ENCODE assay signal across 15 cellular contexts in the genomic region with DNA sequence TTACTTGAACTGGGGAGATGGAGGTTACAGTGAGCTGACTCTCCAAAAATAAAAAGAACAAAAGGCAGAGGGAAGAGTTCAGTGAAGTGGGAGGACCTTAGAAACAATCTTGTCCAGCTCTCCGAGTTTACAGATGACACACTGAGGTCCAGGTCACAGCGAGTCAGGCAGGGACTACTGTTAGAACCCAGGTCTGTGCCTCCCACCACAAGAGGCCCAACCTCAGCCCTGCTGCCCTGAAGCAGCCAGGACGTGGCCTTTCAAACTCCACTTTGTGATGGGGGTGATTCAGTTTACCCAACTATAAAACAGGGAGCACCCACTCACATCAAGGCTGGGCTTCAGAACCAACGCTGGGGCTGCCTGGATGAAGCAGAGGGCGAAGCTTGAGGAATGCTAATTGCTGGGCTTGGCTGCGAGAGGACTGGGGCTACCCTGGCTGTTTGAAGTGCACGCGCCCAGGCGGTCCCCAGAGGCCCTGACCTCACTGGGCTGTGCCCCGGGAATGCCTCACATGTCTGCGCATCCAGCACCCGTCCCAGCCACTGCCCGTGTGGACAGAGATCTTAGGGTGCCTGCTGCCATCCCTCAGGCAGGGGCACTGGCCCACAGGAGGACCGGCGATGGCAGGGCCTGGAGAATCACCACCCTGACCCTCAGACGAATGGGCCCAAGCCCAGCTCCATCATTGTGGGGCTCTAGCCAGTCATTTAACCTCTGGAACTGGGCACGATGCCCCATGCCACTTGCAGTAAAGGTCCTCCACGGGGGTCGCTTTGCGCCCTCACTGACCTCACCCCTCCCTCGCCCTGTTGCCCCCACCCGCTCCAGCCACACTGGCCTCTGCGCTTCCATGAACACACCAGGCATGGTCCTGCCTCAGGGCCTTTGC. TPM values are rescaled to one million over a fixed set of nuclear protein-coding genes. Genes with fewer than 3 reads are reported as not detected.
DNase-seq lines count a peak whose midpoint lies in the region; ATAC-seq and TF ChIP-seq lines count a peak whose summit lies in the region.
"Had no signal": no experiment of that assay in that cellular context is flagged by ENCODE, and none has a peak within 500 bp of the region (broad histone marks: within the 10 kb centered on the region; RNA-seq: fewer than 3 reads in every experiment).

No MANE protein-coding gene starts in this region.

- POLR2A ChIA-PET in activated CD4-positive, alpha-beta memory T cell treated with anti-CD3 and anti-CD28 coated beads for 36 hours (lab: Charles Lee), result no interaction called here
- POLR2A ChIA-PET in activated CD4-positive, alpha-beta memory T cell treated with anti-CD3 and anti-CD28 coated beads, Interleukin-2, amount 10 ng/mL, durations not matched to agents 7 days and 5 days (lab: Charles Lee), result no interaction called here

- H3K27ac Mint-ChIP-seq in activated CD4-positive, alpha-beta memory T cell treated with anti-CD3 and anti-CD28 coated beads for 36 hours, result no peak overlapping the region
- no peak overlapping the region for H3K27ac Mint-ChIP-seq in activated CD4-positive, alpha-beta memory T cell treated with anti-CD3 and anti-CD28 coated beads, Interleukin-2, amount 10 ng/mL, durations not matched to agents 7 days and 5 days

- no peaks in the 10 kb centered on the region for H3K27me3 ChIP-seq in foreskin keratinocyte

- H3K27ac ChIP-seq in foreskin keratinocyte, result no peak overlapping the region
- H3K27ac ChIP-seq: left ventricle myocardium inferior, prostate gland, thoracic aorta had no signal

- H3K27me3 Mint-ChIP-seq in activated CD4-positive, alpha-beta memory T cell treated with anti-CD3 and anti-CD28 coated beads for 36 hours, result no peaks in the 10 kb centered on the region
- no peaks in the 10 kb centered on the region for H3K27me3 Mint-ChIP-seq in activated CD4-positive, alpha-beta memory T cell treated with anti-CD3 and anti-CD28 coated beads, Interleukin-2, amount 10 ng/mL, durations not matched to agents 7 days and 5 days

- intact Hi-C loops in activated CD4-positive, alpha-beta memory T cell treated with anti-CD3 and anti-CD28 coated beads for 36 hours (cut with micrococcal nuclease), result no loop called here

- no peaks in the 10 kb centered on the region for H3K36me3 Mint-ChIP-seq in activated CD4-positive, alpha-beta memory T cell treated with anti-CD3 and anti-CD28 coated beads for 36 hours
- H3K36me3 Mint-ChIP-seq in activated CD4-positive, alpha-beta memory T cell treated with anti-CD3 and anti-CD28 coated beads, Interleukin-2, amount 10 ng/mL, durations not matched to agents 7 days and 5 days (ENCODE audit: low read depth), result no peaks in the 10 kb centered on the region
- H3K36me3 Mint-ChIP-seq: naive B cell had no signal

- CTCF ChIA-PET in activated CD4-positive, alpha-beta memory T cell treated with anti-CD3 and anti-CD28 coated beads for 36 hours (lab: Charles Lee), result interaction anchor here (1.1 to 4.3 kb wide), 2 partner anchors 40 to 81 kb away, joined by 3 to 32 read pairs; partner anchors contain the start of gene FAM83G
- CTCF ChIA-PET in activated CD4-positive, alpha-beta memory T cell treated with anti-CD3 and anti-CD28 coated beads, Interleukin-2, amount 10 ng/mL, durations not matched to agents 7 days and 5 days (lab: Charles Lee), result no interaction called here

- no peak overlapping the region for H3K4me3 Mint-ChIP-seq in activated CD4-positive, alpha-beta memory T cell treated with anti-CD3 and anti-CD28 coated beads for 36 hours
- H3K4me3 Mint-ChIP-seq in activated CD4-positive, alpha-beta memory T cell treated with anti-CD3 and anti-CD28 coated beads, Interleukin-2, amount 10 ng/mL, durations not matched to agents 7 days and 5 days, result no peak overlapping the region

- no peaks in the 10 kb centered on the region for H3K9me3 Mint-ChIP-seq in activated CD4-positive, alpha-beta memory T cell treated with anti-CD3 and anti-CD28 coated beads for 36 hours
- H3K9me3 Mint-ChIP-seq in activated CD4-positive, alpha-beta memory T cell treated with anti-CD3 and anti-CD28 coated beads, Interleukin-2, amount 10 ng/mL, durations not matched to agents 7 days and 5 days, result no peaks in the 10 kb centered on the region
- H3K9me3 Mint-ChIP-seq: naive B cell had no signal

- H3K4me1 Mint-ChIP-seq in activated CD4-positive, alpha-beta memory T cell treated with anti-CD3 and anti-CD28 coated beads for 36 hours (ENCODE audit: low read depth), result peaks cover 21% of the 10 kb centered on the region
- H3K4me1 Mint-ChIP-seq in activated CD4-positive, alpha-beta memory T cell treated with anti-CD3 and anti-CD28 coated beads, Interleukin-2, amount 10 ng/mL, durations not matched to agents 7 days and 5 days, result peaks cover 5% of the 10 kb centered on the region

- peak; percentile 32 for DNase-seq in activated CD4-positive, alpha-beta memory T cell treated with anti-CD3 and anti-CD28 coated beads for 36 hours
- DNase-seq in activated CD4-positive, alpha-beta memory T cell treated with anti-CD3 and anti-CD28 coated beads, Interleukin-2, amount 10 ng/mL, durations not matched to agents 7 days and 5 days, result no peak
- DNase-seq in LoVo (ENCODE audit: low spot score) (peak; percentile 28), fibroblast of peridontal ligament (ENCODE audit: extremely low read depth) (peak; percentile 18), foreskin keratinocyte (no peak), NCI-H1436 treated with DMSO at 0.1 percent for 48 hours (lab: John Stamatoyannopoulos, UW) (no peak)
- DNase-seq in stimulated activated CD8-positive, alpha-beta memory T cell treated with anti-CD3 and anti-CD28 coated beads, Interleukin-4, amount 100 ng/mL, for 48 hours, result peak; percentile 45
- DNase-seq: activated CD4-positive, alpha-beta T cell treated with anti-CD3 and anti-CD28 coated beads, Interleukin-2, amount 50 U/mL, for 48 hours; left ventricle myocardium inferior; naive B cell; NCI-H1105 had no signal

- ATAC-seq in HG02852 (IDR thresholded peaks at IDR 0.05; ENCODE audit: unreplicated experiment) (no peak), foreskin keratinocyte (no peak)

- no peak for TF ChIP-seq CTCF in foreskin keratinocyte (conservative IDR thresholded peaks at IDR 0.05)

- peaks cover 7% of the 10 kb centered on the region for H3K4me1 ChIP-seq in foreskin keratinocyte
- H3K4me1 ChIP-seq: prostate gland had no signal

RNA-seq across cellular contexts. Expression of gene SLC5A10, which starts 11.4 kb away (rescaled TPM):
- not detected for total RNA-seq in activated CD4-positive, alpha-beta memory T cell treated with anti-CD3 and anti-CD28 coated beads for 36 hours
- not detected for total RNA-seq in activated CD4-positive, alpha-beta memory T cell treated with anti-CD3 and anti-CD28 coated beads, Interleukin-2, amount 10 ng/mL, durations not matched to agents 7 days and 5 days
- total RNA-seq in foreskin keratinocyte, result 0.14 TPM in 1 of 2 replicates, not detected in the other
- 0.06 TPM in 1 of 2 replicates, not detected in the other for polyA plus RNA-seq in foreskin keratinocyte
- total RNA-seq: left ventricle myocardium inferior, prostate gland, thoracic aorta had no signal
- polyA plus RNA-seq: AG04450 had no signal

RNA-seq across cellular contexts. Expression of gene FAM83G, which starts 41.2 kb away (rescaled TPM):
- total RNA-seq in activated CD4-positive, alpha-beta memory T cell treated with anti-CD3 and anti-CD28 coated beads for 36 hours, result 10 to 100 TPM; 12.6 to 14.3 TPM
- total RNA-seq in activated CD4-positive, alpha-beta memory T cell treated with anti-CD3 and anti-CD28 coated beads, Interleukin-2, amount 10 ng/mL, durations not matched to agents 7 days and 5 days, result 1 to 10 TPM; 6.4 to 6.5 TPM
- total RNA-seq in foreskin keratinocyte, result 49.6 and 50.4 TPM in 2 replicates
- polyA plus RNA-seq in foreskin keratinocyte, result 25.0 and 26.2 TPM in 2 replicates

Comparison
In these comparisons a context has a peak if more than half of its experiments do, and no peak if none do; other contexts are left out.
1. DNase-seq: peak in activated CD4-positive, alpha-beta memory T cell treated with anti-CD3 and anti-CD28 coated beads for 36 hours (single experiment), LoVo (single experiment), fibroblast of peridontal ligament (single experiment) and stimulated activated CD8-positive, alpha-beta memory T cell treated with anti-CD3 and anti-CD28 coated beads, Interleukin-4, amount 100 ng/mL, for 48 hours (single experiment); none in activated CD4-positive, alpha-beta memory T cell treated with anti-CD3 and anti-CD28 coated beads, Interleukin-2, amount 10 ng/mL, durations not matched to agents 7 days and 5 days (single experiment), foreskin keratinocyte (0 of 2) and NCI-H1436 treated with DMSO at 0.1 percent for 48 hours (single experiment).